ENCODE assay signal across 16 cellular contexts in the genomic region with DNA sequence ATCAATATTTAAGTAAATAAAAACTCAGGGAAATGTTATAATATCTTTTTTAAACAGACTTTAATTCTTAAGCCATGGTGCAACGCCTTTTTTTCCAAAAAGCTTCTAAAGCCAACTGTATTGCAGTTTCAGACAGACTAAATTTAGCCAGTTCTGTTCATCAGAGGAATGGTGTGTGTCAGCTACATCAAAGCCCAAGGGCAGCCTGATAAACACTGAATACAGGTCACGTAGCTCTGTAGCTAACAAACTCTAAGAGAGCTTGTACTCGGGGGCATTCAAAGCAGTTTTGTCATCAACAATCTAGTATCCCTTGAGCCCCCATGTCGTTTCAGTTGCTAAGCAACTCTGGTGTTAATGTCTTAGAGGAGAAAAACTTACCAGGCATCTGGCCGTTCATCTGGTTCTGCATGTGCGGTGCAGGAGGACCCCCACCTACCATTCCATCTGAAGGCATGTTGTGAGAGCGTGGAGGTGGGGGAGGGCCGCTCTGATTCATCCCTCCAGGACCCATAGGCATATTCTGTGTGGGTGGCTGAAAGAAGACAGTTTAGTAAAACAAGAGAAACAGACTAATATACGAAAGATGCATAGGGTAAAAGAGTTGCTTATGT. TPM values are rescaled to one million over a fixed set of nuclear protein-coding genes. Genes with fewer than 3 reads are reported as not detected.
DNase-seq lines count a peak whose midpoint lies in the region; ATAC-seq and TF ChIP-seq lines count a peak whose summit lies in the region.
"Had no signal": no experiment of that assay in that cellular context is flagged by ENCODE, and none has a peak within 500 bp of the region (broad histone marks: within the 10 kb centered on the region; RNA-seq: fewer than 3 reads in every experiment).

No MANE protein-coding gene starts in this region.

- no peaks in the 10 kb centered on the region for H3K27me3 ChIP-seq in right atrium auricular region
- H3K27me3 ChIP-seq: Peyer's patch, suprapubic skin had no signal

- in situ Hi-C loops in astrocyte of the spinal cord (cut with HindIII; ENCODE audit: low sequenced_read_pairs) = no loop called here

- no peak for DNase-seq in Right ventricle myocardium inferior (ENCODE audit: missing footprints)
- DNase-seq in right atrium auricular region (ENCODE audit: low spot score) = no peak
- DNase-seq in astrocyte of the spinal cord (ENCODE audit: low read depth, low spot score) = peak; percentile 51
- peak; percentile 17 for DNase-seq in iPS-NIHi7 (ENCODE audit: extremely low spot score)
- DNase-seq in retina = peak; percentile 46
- DNase-seq in NCI-H1694 (lab: John Stamatoyannopoulos, UW) = no peak
- DNase-seq in KG1 (lab: John Stamatoyannopoulos, UW) = no peak
- DNase-seq: activated effector memory CD4-positive, alpha-beta T cell treated with anti-CD3 and anti-CD28 coated beads, Interleukin-2, amount 50 U/mL, for 16 hours; central memory CD4-positive, alpha-beta T cell; NCI-H2081 treated with DMSO at 0.1 percent for 48 hours; NCI-H526; Peyer's patch; SW 1271 had no signal

- TF ChIP-seq CTCF in right atrium auricular region (IDR thresholded peaks at IDR 0.05) = no peak
- no peak for TF ChIP-seq CTCF in astrocyte of the spinal cord (IDR thresholded peaks at IDR 0.05; ENCODE audit: low read depth, low read length)

- no peaks in the 10 kb centered on the region for H3K4me1 ChIP-seq in right atrium auricular region
- H3K4me1 ChIP-seq: Peyer's patch, suprapubic skin had no signal

- peaks cover 42% of the 10 kb centered on the region for H3K36me3 ChIP-seq in right atrium auricular region

- H3K9me3 ChIP-seq in right atrium auricular region = no peaks in the 10 kb centered on the region
- H3K9me3 ChIP-seq: Peyer's patch, suprapubic skin had no signal

- intact Hi-C loops in Right ventricle myocardium inferior (cut with DNase I) = no loop called here

- H3K27ac ChIP-seq in right atrium auricular region = peak overlapping the region in 1 of 2 donors; percentile 33
- H3K27ac ChIP-seq: Peyer's patch, suprapubic skin had no signal

- H3K4me3 ChIP-seq in right atrium auricular region = no peak overlapping the region
- no peak overlapping the region for H3K4me3 ChIP-seq in astrocyte of the spinal cord (ENCODE audit: low read depth, low read length)
- H3K4me3 ChIP-seq: Peyer's patch, suprapubic skin had no signal

- ATAC-seq in Right ventricle myocardium inferior (peak; percentile 86), HG02852 (IDR thresholded peaks at IDR 0.05; ENCODE audit: unreplicated experiment) (no peak)
- ATAC-seq: HepG2 had no signal

RNA-seq across cellular contexts. Expression of a gene that starts 33.1 kb away (rescaled TPM):
- total RNA-seq in Right ventricle myocardium inferior (27.2 TPM), right atrium auricular region (10 to 100 TPM; 47.7 to 54.9 TPM)

Comparison
In these comparisons a context has a peak if more than half of its experiments do, and no peak if none do; other contexts are left out.
1. DNase-seq: peak in astrocyte of the spinal cord (single experiment), iPS-NIHi7 (single experiment) and retina (single experiment); none in Right ventricle myocardium inferior (single experiment), right atrium auricular region (single experiment), NCI-H1694 (single experiment) and KG1 (single experiment).